In genomic region chr4:145937990-145938611, GRCh38 we compare ENCODE assay signal across 8 cellular contexts. TPM values are rescaled to one million over a fixed set of nuclear protein-coding genes. Genes with fewer than 3 reads are reported as not detected.
A peak's percentile ranks its signal among the peaks of the same experiment; 100 is the strongest.
DNase-seq lines count a peak whose midpoint lies in the region; ATAC-seq and TF ChIP-seq lines count a peak whose summit lies in the region.

No MANE protein-coding gene starts in this region.

- peaks cover 59% of the 10 kb centered on the region for H3K4me1 Mint-ChIP-seq in HFFc6 (ENCODE audit: low read depth)
- H3K4me1 Mint-ChIP-seq in activated naive CD8-positive, alpha-beta T cell treated with anti-CD3 and anti-CD28 coated beads, Interleukin-2, amount 10 ng/mL, durations not matched to agents 7 days and 5 days = peaks cover 24% of the 10 kb centered on the region

- ATAC-seq in RWPE2 (ENCODE audit: low read depth) (0 out of 3 replicates have a peak, but pooled peaks have one; percentile 8), right cardiac atrium (peak; percentile 26 to 36), GM19023 (IDR thresholded peaks at IDR 0.05; ENCODE audit: unreplicated experiment) (no peak), HG02763 (IDR thresholded peaks at IDR 0.05; ENCODE audit: unreplicated experiment) (no peak)
- peak; percentile 20 for ATAC-seq in activated naive CD8-positive, alpha-beta T cell treated with anti-CD3 and anti-CD28 coated beads, Interleukin-2, amount 10 ng/mL, durations not matched to agents 7 days and 5 days (ENCODE audit: low read depth)

- no peaks in the 10 kb centered on the region for H3K9me3 Mint-ChIP-seq in HFFc6
- no peaks in the 10 kb centered on the region for H3K9me3 Mint-ChIP-seq in activated naive CD8-positive, alpha-beta T cell treated with anti-CD3 and anti-CD28 coated beads, Interleukin-2, amount 10 ng/mL, durations not matched to agents 7 days and 5 days

- H3K9me3 ChIP-seq in RWPE2 (ENCODE audit: severe bottlenecking) = no peaks in the 10 kb centered on the region
- no peaks in the 10 kb centered on the region for H3K9me3 ChIP-seq in right cardiac atrium (ENCODE audit: control insufficient read depth, low read length)

- H3K4me1 ChIP-seq in RWPE2 (ENCODE audit: insufficient read depth, poor library complexity, severe bottlenecking) (peaks cover 12% of the 10 kb centered on the region), right cardiac atrium (ENCODE audit: control insufficient read depth, insufficient read depth, low read length) (peaks cover 2% of the 10 kb centered on the region)

- intact Hi-C loops in right cardiac atrium (cut with DNase I) = loop anchor here in 2 of 4 donors (10.0 kb wide), 1 partner anchor 203 kb away; no protein-coding TSS in a partner anchor

- under 1% methylated on average over 18 of the region's 18 CpGs for WGBS in right cardiac atrium

- H3K27ac Mint-ChIP-seq in HFFc6 = peak overlapping the region; percentile 96
- H3K27ac Mint-ChIP-seq in activated naive CD8-positive, alpha-beta T cell treated with anti-CD3 and anti-CD28 coated beads, Interleukin-2, amount 10 ng/mL, durations not matched to agents 7 days and 5 days = peak overlapping the region; percentile 90

- DNase-seq in COR-L47 (lab: John Stamatoyannopoulos, UW) (peak; percentile 47), HFFc6 (no peak), RWPE2 (ENCODE audit: low spot score) (no peak), right cardiac atrium (peak in 1 of 3 donors; percentile 13), retina (peak; percentile 74)
- DNase-seq in activated naive CD8-positive, alpha-beta T cell treated with anti-CD3 and anti-CD28 coated beads, Interleukin-2, amount 10 ng/mL, durations not matched to agents 7 days and 5 days = peak; percentile 52

- H3K36me3 Mint-ChIP-seq in HFFc6 (ENCODE audit: low read depth) = no peaks in the 10 kb centered on the region
- peaks cover 8% of the 10 kb centered on the region for H3K36me3 Mint-ChIP-seq in activated naive CD8-positive, alpha-beta T cell treated with anti-CD3 and anti-CD28 coated beads, Interleukin-2, amount 10 ng/mL, durations not matched to agents 7 days and 5 days

- H3K27ac ChIP-seq in RWPE2 (ENCODE audit: poor library complexity, severe bottlenecking) = peak overlapping the region; percentile 75
- peak overlapping the region; percentile 84 for H3K27ac ChIP-seq in right cardiac atrium (ENCODE audit: low read length)

- POLR2A ChIA-PET in activated naive CD8-positive, alpha-beta T cell treated with anti-CD3 and anti-CD28 coated beads, Interleukin-2, amount 10 ng/mL, durations not matched to agents 7 days and 5 days (lab: Charles Lee) = interaction anchor here (0.6 to 1.8 kb wide), 6 partner anchors 9 to 840 kb away, joined by 3 to 8 read pairs (median 3); partner anchors contain the start of genes ABCE1, ANAPC10 and MMAA

- H3K4me3 ChIP-seq in RWPE2 (ENCODE audit: severe bottlenecking) = peak overlapping the region; percentile 73
- peak overlapping the region; percentile 99 for H3K4me3 ChIP-seq in right cardiac atrium (ENCODE audit: low read length)

- TF ChIP-seq CTCF in HFFc6 (IDR thresholded peaks at IDR 0.05) = no peak
- TF ChIP-seq CTCF in RWPE2 (IDR thresholded peaks at IDR 0.05; ENCODE audit: poor library complexity, severe bottlenecking) = no peak

- H3K27me3 ChIP-seq in RWPE2 (ENCODE audit: insufficient read depth, poor library complexity, severe bottlenecking) (no peaks in the 10 kb centered on the region), right cardiac atrium (ENCODE audit: control insufficient read depth, insufficient read depth) (no peaks in the 10 kb centered on the region)

- H3K27me3 Mint-ChIP-seq in HFFc6 (ENCODE audit: insufficient read depth) = no peaks in the 10 kb centered on the region; the same call in 1 of the 2 replicates
- peaks cover 4% of the 10 kb centered on the region for H3K27me3 Mint-ChIP-seq in activated naive CD8-positive, alpha-beta T cell treated with anti-CD3 and anti-CD28 coated beads, Interleukin-2, amount 10 ng/mL, durations not matched to agents 7 days and 5 days

- H3K4me3 Mint-ChIP-seq in HFFc6 = peak overlapping the region; percentile 88
- peak overlapping the region; percentile 95 for H3K4me3 Mint-ChIP-seq in activated naive CD8-positive, alpha-beta T cell treated with anti-CD3 and anti-CD28 coated beads, Interleukin-2, amount 10 ng/mL, durations not matched to agents 7 days and 5 days

- no peaks in the 10 kb centered on the region for H3K36me3 ChIP-seq in RWPE2 (ENCODE audit: low read depth)

RNA-seq across cellular contexts. Expression of gene ZNF827, which starts 0.5 kb away (rescaled TPM):
- 10 to 100 TPM; 15.8 to 22.4 (median 17.6) TPM for total RNA-seq in HFFc6 (2021; fragmentation: NEBNext Ultra II Directional; extraction: Animal tissue kit (Norgen Biotek cat#: 25700))
- 10 to 100 TPM; 21.8 to 22.4 TPM for total RNA-seq in activated naive CD8-positive, alpha-beta T cell treated with anti-CD3 and anti-CD28 coated beads, Interleukin-2, amount 10 ng/mL, durations not matched to agents 7 days and 5 days
- 10 to 100 TPM; 14.2 to 18.4 (median 15.8) TPM for total RNA-seq in right cardiac atrium
- 4.8 TPM for polyA plus RNA-seq in right cardiac atrium

Comparison
In these comparisons a context has a peak if more than half of its experiments do, and no peak if none do; other contexts are left out.
1. DNase-seq: peak in COR-L47 (single experiment), activated naive CD8-positive, alpha-beta T cell treated with anti-CD3 and anti-CD28 coated beads, Interleukin-2, amount 10 ng/mL, durations not matched to agents 7 days and 5 days (single experiment) and retina (single experiment); none in HFFc6 (single experiment) and RWPE2 (single experiment).
2. ATAC-seq: peak in RWPE2 (single experiment), activated naive CD8-positive, alpha-beta T cell treated with anti-CD3 and anti-CD28 coated beads, Interleukin-2, amount 10 ng/mL, durations not matched to agents 7 days and 5 days (single experiment) and right cardiac atrium (2 of 2); none in GM19023 (single experiment) and HG02763 (single experiment).